In genomic region chr11:126197277-126197939, GRCh38 we compare ENCODE assay signal across 13 cellular contexts. TPM values are rescaled to one million over a fixed set of nuclear protein-coding genes. Genes with fewer than 3 reads are reported as not detected.
A peak's percentile ranks its signal among the peaks of the same experiment; 100 is the strongest.
DNase-seq lines count a peak whose midpoint lies in the region; FAIRE-seq and TF ChIP-seq lines count a peak whose summit lies in the region.
"Had no signal": no experiment of that assay in that cellular context is flagged by ENCODE, and none has a peak within 500 bp of the region (broad histone marks: within the 10 kb centered on the region; RNA-seq: fewer than 3 reads in every experiment).

No MANE protein-coding gene starts in this region.

- no peak overlapping the region for H2AFZ ChIP-seq in GM23248
- H2AFZ ChIP-seq: neural progenitor cell had no signal

- in situ Hi-C loops in GM23248 (cut with MboI) = loop anchor here (5.0 kb wide), 1 partner anchor 275 kb away; no protein-coding TSS in a partner anchor

- CTCF ChIA-PET in HEK293T (lab: Yijun Ruan, JAX) = no interaction called here

- POLR2A ChIA-PET in HEK293T (lab: Yijun Ruan, JAX) = no interaction called here

- H3K9me3 ChIP-seq in GM23248 (ENCODE audit: low read depth) (no peaks in the 10 kb centered on the region), subcutaneous abdominal adipose tissue (ENCODE audit: control insufficient read depth in 5 of 5, low read length in 5 of 5) (peaks cover 0 to 5% (median 0%) of the 10 kb centered on the region in 5 donors)
- H3K9me3 ChIP-seq: MG63, SJSA1 had no signal

- H3K27me3 ChIP-seq in GM23248 (replicated peaks; ENCODE audit: insufficient read depth) = no peaks in the 10 kb centered on the region
- no peaks in the 10 kb centered on the region for H3K27me3 ChIP-seq in subcutaneous abdominal adipose tissue (ENCODE audit: control insufficient read depth in 5 of 5, insufficient read depth in 4 of 5, low read length in 5 of 5)
- H3K27me3 ChIP-seq: MG63, neural progenitor cell, SJSA1 had no signal

- H3K4me2 ChIP-seq in GM23248 (ENCODE audit: unreplicated experiment) = no peak overlapping the region
- H3K4me2 ChIP-seq: neural progenitor cell had no signal

- WGBS in GM23248 (ENCODE audit: low coverage in 1 of 2, low lambda C conversion rate in 2 of 2, missing lambda C conversion rate in 2 of 2), 2 experiments = 81 to 86% methylated on average over 7 of the region's 7 CpGs

- no peaks in the 10 kb centered on the region for H3K9me2 ChIP-seq in GM23248 (ENCODE audit: insufficient read depth)

- H3K9ac ChIP-seq in GM23248 (no peak overlapping the region), subcutaneous abdominal adipose tissue (ENCODE audit: low read length in 5 of 5) (no peak overlapping the region)
- H3K9ac ChIP-seq: neural progenitor cell had no signal

- H3K4me3 ChIP-seq in GM23248 (no peak overlapping the region), subcutaneous abdominal adipose tissue (ENCODE audit: low read depth in 1 of 5, low read length in 5 of 5) (peak overlapping the region in 1 of 5 donors; percentile 10)
- H3K4me3 ChIP-seq: MG63, neural progenitor cell, SJSA1 had no signal

- DNase-seq in GM23248 (peak; percentile 8), RPMI7951 (ENCODE audit: low read depth) (peak; percentile 83), COR-L47 (lab: John Stamatoyannopoulos, UW) (no peak), NCI-H510A (lab: John Stamatoyannopoulos, UW) (no peak), HEK293T (ENCODE audit: extremely low spot score) (no peak)
- DNase-seq: islet precursor cell, MG63, NCI-H524 treated with DMSO at 0.1 percent for 48 hours had no signal

- no peaks in the 10 kb centered on the region for H3F3A ChIP-seq in GM23248 (ENCODE audit: insufficient read depth)

- no peaks in the 10 kb centered on the region for H3K79me2 ChIP-seq in GM23248 (ENCODE audit: insufficient read depth)

- FAIRE-seq in islet of Langerhans (lab: Jason Lieb, UNC) = peak; percentile 24
- FAIRE-seq: D721Med had no signal

- H4K20me1 ChIP-seq in GM23248 (ENCODE audit: insufficient read depth) = no peaks in the 10 kb centered on the region

- H3K27ac ChIP-seq in GM23248 (no peak overlapping the region), subcutaneous abdominal adipose tissue (ENCODE audit: low read depth, low read length) (peak overlapping the region; percentile 48)
- H3K27ac ChIP-seq: neural progenitor cell, SJSA1 had no signal

- H3K36me3 ChIP-seq in GM23248 (ENCODE audit: low read depth) = peaks cover 18% of the 10 kb centered on the region; the same call in 1 of the 2 replicates
- H3K36me3 ChIP-seq in subcutaneous abdominal adipose tissue (ENCODE audit: control insufficient read depth in 5 of 5, insufficient read depth in 5 of 5, low read length in 5 of 5) = peaks cover 6 to 67% (median 66%) of the 10 kb centered on the region in 5 donors
- H3K36me3 ChIP-seq: neural progenitor cell had no signal

- H3K4me1 ChIP-seq in GM23248 (ENCODE audit: insufficient read depth) = no peaks in the 10 kb centered on the region
- peaks cover 0 to 26% (median 17%) of the 10 kb centered on the region in 5 donors for H3K4me1 ChIP-seq in subcutaneous abdominal adipose tissue (ENCODE audit: control insufficient read depth in 5 of 5, insufficient read depth in 5 of 5, low read length in 5 of 5)
- H3K4me1 ChIP-seq: neural progenitor cell, SJSA1 had no signal

TF ChIP-seq in HEK293T, 16 proteins besides CTCF, POLR2A, EP300 and RAD21:
- no peak for TF ChIP-seq L3MBTL2 (conservative IDR thresholded peaks at IDR 0.05)
- no peak for TF ChIP-seq BHLHE40 (IDR thresholded peaks at IDR 0.05; ENCODE audit: borderline replicate concordance)
- no peak for TF ChIP-seq ELF4 (IDR thresholded peaks at IDR 0.05)
- TF ChIP-seq CTBP1 (IDR thresholded peaks at IDR 0.05; ENCODE audit: borderline replicate concordance) = no peak
- no peak for TF ChIP-seq SUZ12 (IDR thresholded peaks at IDR 0.05)
- TF ChIP-seq ARNT (IDR thresholded peaks at IDR 0.05) = no peak
- TF ChIP-seq FOXK2 (IDR thresholded peaks at IDR 0.05) = no peak
- TF ChIP-seq SP1 (IDR thresholded peaks at IDR 0.05) = no peak
- no peak for TF ChIP-seq ZNF384 (IDR thresholded peaks at IDR 0.05)
- no peak for TF ChIP-seq HDGF (IDR thresholded peaks at IDR 0.05; ENCODE audit: borderline replicate concordance)

RNA-seq across cellular contexts. Expression of gene RPUSD4, which starts 14.0 kb away (rescaled TPM):
- 21.3 and 25.4 TPM in 2 replicates for total RNA-seq in GM23248 (2014; rRNA removed; shearing (Covaris generic))
- 12.0 and 12.1 TPM in 2 replicates for polyA plus RNA-seq in GM23248 (2016; fragmentation: Nextera tagmentation; extraction: Ambion mirVana)
- total RNA-seq in RPMI7951 (2014; rRNA removed; shearing (Covaris generic)) = 16.1 and 18.8 TPM in 2 replicates

RNA-seq across cellular contexts. Expression of gene FAM118B, which starts 14.2 kb away (rescaled TPM):
- total RNA-seq in GM23248 (2014; rRNA removed; shearing (Covaris generic)) = 23.1 and 25.4 TPM in 2 replicates
- 29.5 and 30.5 TPM in 2 replicates for polyA plus RNA-seq in GM23248 (2016; fragmentation: Nextera tagmentation; extraction: Ambion mirVana)
- 33.6 and 36.3 TPM in 2 replicates for total RNA-seq in RPMI7951 (2014; rRNA removed; shearing (Covaris generic))

Comparison
In these comparisons a context has a peak if more than half of its experiments do, and no peak if none do; other contexts are left out.
1. DNase-seq: peak in GM23248 (single experiment) and RPMI7951 (single experiment); none in COR-L47 (single experiment), NCI-H510A (single experiment) and HEK293T (single experiment).